In genomic region chr7:51068401-51068800, GRCh38 we compare ENCODE assay signal across 17 cellular contexts.
"Had no signal": no experiment of that assay in that cellular context is flagged by ENCODE, and none has a peak within 500 bp of the region (broad histone marks: within the 10 kb centered on the region; RNA-seq: fewer than 3 reads in every experiment).

No MANE protein-coding gene starts in this region.

- H3K4me3 Mint-ChIP-seq: naive thymus-derived CD8-positive, alpha-beta T cell; nephron; neural crest cell; stimulated activated effector memory CD8-positive, alpha-beta T cell treated with anti-CD3 and anti-CD28 coated beads, Interleukin-12 subunit alpha, Interleukin-12 subunit beta, amount 100 ng/mL, for 72 hours; stimulated activated naive CD8-positive, alpha-beta T cell treated with anti-CD3 and anti-CD28 coated beads, Interleukin-15, Interleukin-2, amounts not matched to agents 100 ng/mL and 50 ng/mL, for 24 hours had no signal

- FAIRE-seq: keratinocyte, pancreas, small intestine had no signal

- H3K27ac Mint-ChIP-seq: naive thymus-derived CD8-positive, alpha-beta T cell; nephron; stimulated activated effector memory CD8-positive, alpha-beta T cell treated with anti-CD3 and anti-CD28 coated beads, Interleukin-12 subunit alpha, Interleukin-12 subunit beta, amount 100 ng/mL, for 72 hours; stimulated activated naive CD8-positive, alpha-beta T cell treated with anti-CD3 and anti-CD28 coated beads, Interleukin-15, Interleukin-2, amounts not matched to agents 100 ng/mL and 50 ng/mL, for 24 hours had no signal

- DNase-seq: spleen had no signal

- H3K27ac ChIP-seq: prostate gland, testis, transverse colon, upper lobe of left lung, vagina had no signal

- H3K4me1 Mint-ChIP-seq: stimulated activated effector memory CD8-positive, alpha-beta T cell treated with anti-CD3 and anti-CD28 coated beads, Interleukin-12 subunit alpha, Interleukin-12 subunit beta, amount 100 ng/mL, for 72 hours had no signal

- H3K4me1 ChIP-seq: testis, vagina had no signal

- H3K4me3 ChIP-seq: left ventricle myocardium inferior, pancreas, prostate gland, sigmoid colon, spleen, testis, thyroid gland, transverse colon, upper lobe of left lung, vagina had no signal

- H3K9me3 ChIP-seq: left ventricle myocardium inferior, pancreas, prostate gland, sigmoid colon, spleen, testis, thyroid gland, transverse colon, upper lobe of left lung, vagina had no signal

- H3K9me3 Mint-ChIP-seq: naive thymus-derived CD8-positive, alpha-beta T cell; nephron; neural crest cell; stimulated activated effector memory CD8-positive, alpha-beta T cell treated with anti-CD3 and anti-CD28 coated beads, Interleukin-12 subunit alpha, Interleukin-12 subunit beta, amount 100 ng/mL, for 72 hours; stimulated activated naive CD8-positive, alpha-beta T cell treated with anti-CD3 and anti-CD28 coated beads, Interleukin-15, Interleukin-2, amounts not matched to agents 100 ng/mL and 50 ng/mL, for 24 hours had no signal

- H3K36me3 Mint-ChIP-seq: naive thymus-derived CD8-positive, alpha-beta T cell; stimulated activated effector memory CD8-positive, alpha-beta T cell treated with anti-CD3 and anti-CD28 coated beads, Interleukin-12 subunit alpha, Interleukin-12 subunit beta, amount 100 ng/mL, for 72 hours had no signal

- ATAC-seq: naive thymus-derived CD8-positive, alpha-beta T cell had no signal

- H3K27me3 Mint-ChIP-seq: stimulated activated naive CD8-positive, alpha-beta T cell treated with anti-CD3 and anti-CD28 coated beads, Interleukin-15, Interleukin-2, amounts not matched to agents 100 ng/mL and 50 ng/mL, for 24 hours had no signal

- H3K27me3 ChIP-seq: pancreas, sigmoid colon, spleen, testis, thyroid gland, transverse colon, upper lobe of left lung, vagina had no signal
